In genomic region chr6:134342972-134343371, GRCh38 we compare ENCODE assay signal across 1 cellular context.
TF ChIP-seq lines count a peak whose summit lies in the region.

No MANE protein-coding gene starts in this region.

TF ChIP-seq in GM23338, 12 proteins besides CTCF, POLR2A, EP300 and RAD21 (continued from another document):
- no peak for TF ChIP-seq REST (IDR thresholded peaks at IDR 0.05; ENCODE audit: unreplicated experiment)
- TF ChIP-seq JUNB (IDR thresholded peaks at IDR 0.05; ENCODE audit: unreplicated experiment): no peak
- TF ChIP-seq ZNF114 (CRISPR knock-in tag; IDR thresholded peaks at IDR 0.05): no peak
- TF ChIP-seq ETS1 (IDR thresholded peaks at IDR 0.05): no peak
- TF ChIP-seq ZNF462 (CRISPR knock-in tag; IDR thresholded peaks at IDR 0.05): no peak
- TF ChIP-seq CREB1 (CRISPR knock-in tag; IDR thresholded peaks at IDR 0.05; ENCODE audit: low read depth): no peak
